In genomic region chr9:113380869-113381378, GRCh38 we compare ENCODE assay signal across 11 cellular contexts. TPM values are rescaled to one million over a fixed set of nuclear protein-coding genes. Genes with fewer than 3 reads are reported as not detected.
DNase-seq lines count a peak whose midpoint lies in the region; ATAC-seq and TF ChIP-seq lines count a peak whose summit lies in the region.
"Had no signal": no experiment of that assay in that cellular context is flagged by ENCODE, and none has a peak within 500 bp of the region (broad histone marks: within the 10 kb centered on the region; RNA-seq: fewer than 3 reads in every experiment).

No MANE protein-coding gene starts in this region.

- no peak for ATAC-seq in Right ventricle myocardium inferior
- peak; percentile 57 for ATAC-seq in HG02973 (IDR thresholded peaks at IDR 0.05; ENCODE audit: unreplicated experiment)
- ATAC-seq: gastrocnemius medialis had no signal

- intact Hi-C loops in Right ventricle myocardium inferior (cut with DNase I), result no loop called here

- H3K36me3 ChIP-seq in cardiac muscle cell, result no peaks in the 10 kb centered on the region
- H3K36me3 ChIP-seq in osteoblast (ENCODE audit: insufficient read depth, low read length), result no peaks in the 10 kb centered on the region
- H3K36me3 ChIP-seq: gastrocnemius medialis, neural progenitor cell had no signal

- H3K4me1 ChIP-seq in cardiac muscle cell (ENCODE audit: low read depth) (peaks cover 11% of the 10 kb centered on the region), osteoblast (ENCODE audit: insufficient read depth, low read length) (no peaks in the 10 kb centered on the region)

- H3K9me3 Mint-ChIP-seq in type B pancreatic cell, result no peaks in the 10 kb centered on the region
- H3K9me3 Mint-ChIP-seq: neural progenitor cell had no signal

- no peaks in the 10 kb centered on the region for H3K36me3 Mint-ChIP-seq in type B pancreatic cell
- H3K36me3 Mint-ChIP-seq: neural progenitor cell had no signal

- H3K4me3 ChIP-seq in cardiac muscle cell, result no peak overlapping the region
- no peak overlapping the region for H3K4me3 ChIP-seq in osteoblast (ENCODE audit: insufficient read depth, low read length)
- H3K4me3 ChIP-seq: gastrocnemius medialis, neural progenitor cell had no signal

- H3K9me3 ChIP-seq in cardiac muscle cell (ENCODE audit: low read depth), result no peaks in the 10 kb centered on the region
- no peaks in the 10 kb centered on the region for H3K9me3 ChIP-seq in osteoblast (ENCODE audit: low read depth, low read length)
- H3K9me3 ChIP-seq: gastrocnemius medialis had no signal

- H3K4me1 Mint-ChIP-seq in type B pancreatic cell (ENCODE audit: unreplicated experiment), result peaks cover 21% of the 10 kb centered on the region

- H3K27me3 ChIP-seq in cardiac muscle cell (no peaks in the 10 kb centered on the region), osteoblast (ENCODE audit: insufficient read depth, low read length) (no peaks in the 10 kb centered on the region)
- H3K27me3 ChIP-seq: gastrocnemius medialis, neural progenitor cell had no signal

- H3K79me2 ChIP-seq in osteoblast (ENCODE audit: insufficient read depth, low read length), result no peaks in the 10 kb centered on the region

- H2AFZ ChIP-seq in osteoblast (ENCODE audit: low read length), result no peak overlapping the region
- H2AFZ ChIP-seq: neural progenitor cell had no signal

- H3K27ac ChIP-seq in cardiac muscle cell (peak overlapping the region; percentile 86), VCaP (peak overlapping the region; percentile 77; the same call in 1 of the 2 replicates), osteoblast (ENCODE audit: low read depth, low read length) (no peak overlapping the region)
- H3K27ac ChIP-seq: gastrocnemius medialis, neural progenitor cell had no signal

- no peaks in the 10 kb centered on the region for H3K27me3 Mint-ChIP-seq in type B pancreatic cell

- no peak overlapping the region for H3K4me2 ChIP-seq in osteoblast (ENCODE audit: insufficient read depth, low read length)
- H3K4me2 ChIP-seq: neural progenitor cell had no signal

- H3K27ac Mint-ChIP-seq in type B pancreatic cell, result peak overlapping the region; percentile 91
- H3K27ac Mint-ChIP-seq: neural progenitor cell had no signal

- TF ChIP-seq CTCF in cardiac muscle cell (IDR thresholded peaks at IDR 0.05; ENCODE audit: low read depth, low read length) (no peak), VCaP (conservative IDR thresholded peaks at IDR 0.05) (no peak), type B pancreatic cell (conservative IDR thresholded peaks at IDR 0.05) (no peak), osteoblast (IDR thresholded peaks at IDR 0.05; ENCODE audit: extremely low read depth, low read depth, low read length) (no peak)

- no peak for DNase-seq in cardiac muscle cell (ENCODE audit: low read depth in 1 of 2, low spot score in 1 of 2)
- DNase-seq in Right ventricle myocardium inferior (ENCODE audit: missing footprints), result no peak
- DNase-seq in type B pancreatic cell (ENCODE audit: extremely low spot score, unreplicated experiment), result no peak
- no peak for DNase-seq in NK-92 treated with Interleukin-12 subunit alpha and Interleukin-12 subunit beta, amount 100 ng/mL, for 24 hours (lab: John Stamatoyannopoulos, UW)
- DNase-seq in osteoblast (ENCODE audit: insufficient read length, low spot score, missing footprints), result no peak
- no peak for DNase-seq in iPS-NIHi7 (ENCODE audit: extremely low spot score)
- DNase-seq: gastrocnemius medialis, H7 had no signal

- peak overlapping the region; percentile 62 for H3K4me3 Mint-ChIP-seq in type B pancreatic cell
- H3K4me3 Mint-ChIP-seq: neural progenitor cell had no signal

- H4K20me1 ChIP-seq in osteoblast (ENCODE audit: insufficient read depth, low read length), result no peaks in the 10 kb centered on the region

RNA-seq across cellular contexts. Expression of gene HDHD3, which starts 4.1 kb away (rescaled TPM):
- total RNA-seq in cardiac muscle cell (44.6 and 45.5 TPM in 2 replicates), Right ventricle myocardium inferior (10.5 TPM), type B pancreatic cell (ENCODE audit: low replicate concordance) (33.9 and 53.1 TPM in 2 replicates), osteoblast (7.2 and 15.6 TPM in 2 replicates)
- polyA plus RNA-seq in cardiac muscle cell, result 28.4 and 32.1 TPM in 2 replicates

RNA-seq across cellular contexts. Expression of gene ALAD, which starts 20.2 kb away (rescaled TPM):
- 16.6 and 19.1 TPM in 2 replicates for total RNA-seq in cardiac muscle cell
- 17.3 and 20.3 TPM in 2 replicates for polyA plus RNA-seq in cardiac muscle cell
- total RNA-seq in Right ventricle myocardium inferior, result 136 TPM
- 41.4 and 57.0 TPM in 2 replicates for total RNA-seq in type B pancreatic cell (ENCODE audit: low replicate concordance)
- 23.9 and 26.8 TPM in 2 replicates for total RNA-seq in osteoblast

RNA-seq across cellular contexts. Expression of gene POLE3, which starts 29.6 kb away (rescaled TPM):
- total RNA-seq in cardiac muscle cell (36.5 TPM in 2 replicates), Right ventricle myocardium inferior (22.6 TPM), type B pancreatic cell (ENCODE audit: low replicate concordance) (43.2 and 54.9 TPM in 2 replicates), osteoblast (30.8 and 34.5 TPM in 2 replicates)
- 45.5 and 54.0 TPM in 2 replicates for polyA plus RNA-seq in cardiac muscle cell

RNA-seq across cellular contexts. Expression of gene C9orf43, which starts 29.6 kb away (rescaled TPM):
- 0.42 and 2.3 TPM in 2 replicates for total RNA-seq in cardiac muscle cell
- 1.4 TPM in 1 of 2 replicates, not detected in the other for polyA plus RNA-seq in cardiac muscle cell
- total RNA-seq in Right ventricle myocardium inferior, result 0.24 TPM
- total RNA-seq in type B pancreatic cell (ENCODE audit: low replicate concordance), result 0.80 and 0.88 TPM in 2 replicates
- 0.36 and 0.88 TPM in 2 replicates for total RNA-seq in osteoblast
- total RNA-seq: gastrocnemius medialis had no signal

RNA-seq across cellular contexts. Expression of gene BSPRY, which starts 31.6 kb away (rescaled TPM):
- total RNA-seq in cardiac muscle cell, result 0.32 and 1.2 TPM in 2 replicates
- polyA plus RNA-seq in cardiac muscle cell, result 0.93 and 2.1 TPM in 2 replicates
- total RNA-seq in Right ventricle myocardium inferior, result 0.35 TPM
- 9.0 and 22.6 TPM in 2 replicates for total RNA-seq in type B pancreatic cell (ENCODE audit: low replicate concordance)
- not detected in 2 replicates for total RNA-seq in osteoblast
